22 cellular contexts compared by ENCODE assay signal in the genomic region with DNA sequence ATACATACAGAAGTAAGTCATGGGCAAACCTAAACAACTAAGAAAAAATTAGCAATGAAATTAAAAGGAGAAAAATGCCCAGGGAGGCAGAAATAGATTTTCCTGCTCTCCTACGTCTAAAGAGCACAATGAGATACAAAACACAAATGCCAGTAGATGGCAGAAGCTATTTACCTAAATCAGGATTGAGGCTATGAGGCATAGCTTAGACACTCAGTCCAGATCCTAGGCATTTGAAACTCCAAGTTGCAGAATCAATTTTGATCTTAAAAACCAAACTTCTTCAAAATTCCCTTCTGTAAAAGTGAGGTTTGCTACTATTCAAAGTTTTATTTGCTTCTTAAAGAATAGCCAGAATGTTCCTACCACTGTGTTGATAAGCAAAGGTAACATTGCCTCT.
DNase-seq lines count a peak whose midpoint lies in the region; TF ChIP-seq lines count a peak whose summit lies in the region.
"Had no signal": no experiment of that assay in that cellular context is flagged by ENCODE, and none has a peak within 500 bp of the region (broad histone marks: within the 10 kb centered on the region; RNA-seq: fewer than 3 reads in every experiment).

No MANE protein-coding gene starts in this region.

- dilution Hi-C loops in mammary epithelial cell (cut with HindIII; ENCODE audit: low sequenced_read_pairs): no loop called here

- POLR2A ChIA-PET in MCF 10A (lab: Yijun Ruan, JAX): no interaction called here

- H3K9ac ChIP-seq in mammary epithelial cell (ENCODE audit: insufficient read depth, low read length) (no peak overlapping the region), adipocyte (ENCODE audit: low read length) (no peak overlapping the region)

- no peak overlapping the region for H3K4me3 ChIP-seq in mammary epithelial cell (replicated peaks in 1 of 3; ENCODE audit: insufficient read depth in 1 of 3, low read depth in 2 of 3, low read length in 3 of 3)
- H3K4me3 ChIP-seq in adipocyte (ENCODE audit: low read length): no peak overlapping the region
- no peak overlapping the region for H3K4me3 ChIP-seq in fibroblast of pulmonary artery (replicated peaks; ENCODE audit: low read depth, low read length)
- H3K4me3 ChIP-seq: A549, gastrocnemius medialis, right lobe of liver, SJSA1, tibial artery had no signal

- H3K9me3 ChIP-seq in mammary epithelial cell (replicated peaks; ENCODE audit: insufficient read depth, low read length) (no peaks in the 10 kb centered on the region), adipocyte (ENCODE audit: control insufficient read depth, low read length) (no peaks in the 10 kb centered on the region)
- H3K9me3 ChIP-seq: A549, gastrocnemius medialis, right lobe of liver, SJSA1, tibial artery had no signal

- no peak overlapping the region for H3K4me3 Mint-ChIP-seq in MCF 10A (ENCODE audit: unreplicated experiment)
- H3K4me3 Mint-ChIP-seq: activated CD4-positive, alpha-beta T cell treated with anti-CD3 and anti-CD28 coated beads for 36 hours; activated CD8-positive, alpha-beta memory T cell treated with anti-CD3 and anti-CD28 coated beads, Interleukin-2, amount 10 ng/mL, durations not matched to agents 7 days and 5 days had no signal

- CTCF ChIA-PET in mammary epithelial cell (lab: Charles Lee; ENCODE audit: low non-redundant PET): interaction anchor here (0.7 to 1.0 kb wide), 2 partner anchors 19 to 99 kb away, joined by 5 read pairs; no protein-coding TSS in a partner anchor
- CTCF ChIA-PET in MCF 10A (lab: Yijun Ruan, JAX): interaction anchor here (0.5 to 2.9 kb wide), 10 partner anchors 10 to 1628 kb away, joined by 3 to 25 read pairs (median 3); no protein-coding TSS in a partner anchor

- WGBS in mammary epithelial cell (ENCODE audit: low coverage, missing lambda C conversion rate): 43% methylated on average over 1 of the region's 1 CpG

- H3K9me3 Mint-ChIP-seq in MCF 10A (ENCODE audit: unreplicated experiment): no peaks in the 10 kb centered on the region
- H3K9me3 Mint-ChIP-seq: activated T-helper 17 cell treated with anti-CD3 and anti-CD28 coated beads, Interleukin-2, amount 50 U/mL, for 72 hours; CD4-positive, CD25-positive, alpha-beta regulatory T cell had no signal

- H3K36me3 ChIP-seq in mammary epithelial cell (ENCODE audit: insufficient read depth, low read length) (no peaks in the 10 kb centered on the region), adipocyte (ENCODE audit: control insufficient read depth, insufficient read depth, low read length, severe bottlenecking) (no peaks in the 10 kb centered on the region)
- H3K36me3 ChIP-seq: gastrocnemius medialis, right lobe of liver, SJSA1, tibial artery had no signal

- peaks cover 3% of the 10 kb centered on the region for H3K4me1 Mint-ChIP-seq in MCF 10A (ENCODE audit: insufficient read depth, unreplicated experiment)
- H3K4me1 Mint-ChIP-seq: activated T-helper 17 cell treated with anti-CD3 and anti-CD28 coated beads, Interleukin-2, amount 50 U/mL, for 72 hours had no signal

- peaks cover 2% of the 10 kb centered on the region for H3K4me1 ChIP-seq in mammary epithelial cell (ENCODE audit: insufficient read depth, low read length)
- H3K4me1 ChIP-seq in adipocyte (ENCODE audit: control insufficient read depth, insufficient read depth, low read length): peaks cover 9% of the 10 kb centered on the region
- H3K4me1 ChIP-seq: A549, gastrocnemius medialis, right lobe of liver had no signal

- H3K4me2 ChIP-seq in mammary epithelial cell (ENCODE audit: insufficient read depth, low read depth, low read length): no peak overlapping the region
- H3K4me2 ChIP-seq: A549 had no signal

- TF ChIP-seq CTCF in mammary epithelial cell (conservative IDR thresholded peaks at IDR 0.05 in 1 of 2, IDR thresholded peaks at IDR 0.05 in 1 of 2; ENCODE audit: extremely low read depth in 1 of 2, insufficient read depth in 1 of 2, low read depth in 1 of 2, low read length in 2 of 2) (peak in 1 of 2 donors; percentile 33), MCF 10A (IDR thresholded peaks at IDR 0.05; ENCODE audit: unreplicated experiment) (no peak), fibroblast of pulmonary artery (IDR thresholded peaks at IDR 0.05; ENCODE audit: low read length, missing control alignments) (no peak)

- no peaks in the 10 kb centered on the region for H3K36me3 Mint-ChIP-seq in MCF 10A (ENCODE audit: insufficient read depth, unreplicated experiment)
- H3K36me3 Mint-ChIP-seq: activated CD8-positive, alpha-beta memory T cell treated with anti-CD3 and anti-CD28 coated beads, Interleukin-2, amount 10 ng/mL, durations not matched to agents 7 days and 5 days; CD4-positive, CD25-positive, alpha-beta regulatory T cell had no signal

- DNase-seq in mammary epithelial cell: peak; percentile 33
- DNase-seq in MCF 10A (ENCODE audit: unreplicated experiment): no peak
- DNase-seq in adipocyte (ENCODE audit: low read depth): peak; percentile 48
- peak; percentile 18 for DNase-seq in fibroblast of pulmonary artery (ENCODE audit: low read depth)
- no peak for DNase-seq in T1000 (lab: John Stamatoyannopoulos, UW)
- no peak for DNase-seq in effector CD8-positive, alpha-beta T cell (lab: John Stamatoyannopoulos, UW)
- no peak for DNase-seq in SHP77 treated with DMSO at 0.1 percent for 48 hours (lab: John Stamatoyannopoulos, UW)
- no peak for DNase-seq in NCI-H1417 treated with DMSO at 0.1 percent for 48 hours (lab: John Stamatoyannopoulos, UW)
- DNase-seq: activated CD4-positive, alpha-beta T cell treated with anti-CD3 and anti-CD28 coated beads for 36 hours; activated CD8-positive, alpha-beta memory T cell treated with anti-CD3 and anti-CD28 coated beads, Interleukin-2, amount 10 ng/mL, durations not matched to agents 7 days and 5 days; CD4-positive, CD25-positive, alpha-beta regulatory T cell; DMS53; gastrocnemius medialis; NCI-H1048; NCI-H2081 treated with DMSO at 0.1 percent for 48 hours; NCI-H510A; right lobe of liver; stimulated activated naive CD4-positive, alpha-beta T cell; tibial artery had no signal

- no peak overlapping the region for H3K27ac Mint-ChIP-seq in MCF 10A (ENCODE audit: low read depth, unreplicated experiment)
- H3K27ac Mint-ChIP-seq: activated CD8-positive, alpha-beta memory T cell treated with anti-CD3 and anti-CD28 coated beads, Interleukin-2, amount 10 ng/mL, durations not matched to agents 7 days and 5 days; activated T-helper 17 cell treated with anti-CD3 and anti-CD28 coated beads, Interleukin-2, amount 50 U/mL, for 72 hours had no signal

- intact Hi-C loops in mammary epithelial cell (cut with micrococcal nuclease) (loop anchor here (2.0 to 5.0 kb wide), 2 partner anchors 56 to 252 kb away; no protein-coding TSS in a partner anchor), MCF 10A (cut with micrococcal nuclease) (loop anchor here (1.0 to 2.0 kb wide), 2 partner anchors 98 to 155 kb away; no protein-coding TSS in a partner anchor)

- no peak overlapping the region for H2AFZ ChIP-seq in mammary epithelial cell (ENCODE audit: low read depth, low read length)

- no peaks in the 10 kb centered on the region for H4K20me1 ChIP-seq in mammary epithelial cell (ENCODE audit: insufficient read depth, low read length)

- H3K27me3 Mint-ChIP-seq in MCF 10A (ENCODE audit: insufficient read depth, unreplicated experiment): peaks cover 24% of the 10 kb centered on the region
- H3K27me3 Mint-ChIP-seq: activated CD4-positive, alpha-beta T cell treated with anti-CD3 and anti-CD28 coated beads for 36 hours; activated CD8-positive, alpha-beta memory T cell treated with anti-CD3 and anti-CD28 coated beads, Interleukin-2, amount 10 ng/mL, durations not matched to agents 7 days and 5 days; activated T-helper 17 cell treated with anti-CD3 and anti-CD28 coated beads, Interleukin-2, amount 50 U/mL, for 72 hours; CD4-positive, CD25-positive, alpha-beta regulatory T cell had no signal

- no peak overlapping the region for H3K27ac ChIP-seq in mammary epithelial cell (ENCODE audit: insufficient read depth, low read depth, low read length)
- H3K27ac ChIP-seq: A549, gastrocnemius medialis, right lobe of liver, SJSA1, tibial artery had no signal

- BruUV-seq in mammary epithelial cell (replicated peaks; lab: Mats Ljungman, UMichigan) (no TSS peak), MCF 10A (replicated peaks; lab: Mats Ljungman, UMichigan) (no TSS peak)

- H3K27me3 ChIP-seq in mammary epithelial cell (ENCODE audit: insufficient read depth, low read length): no peaks in the 10 kb centered on the region
- H3K27me3 ChIP-seq in adipocyte (replicated peaks; ENCODE audit: control insufficient read depth, insufficient read depth, low read length): peaks cover 24% of the 10 kb centered on the region
- H3K27me3 ChIP-seq: SJSA1, tibial artery had no signal

- in situ Hi-C loops in mammary epithelial cell (cut with MboI; ENCODE audit: low sequenced_read_pairs in 2 of 2): no loop called here

- H3K79me2 ChIP-seq in mammary epithelial cell (ENCODE audit: insufficient read depth, low read length): no peaks in the 10 kb centered on the region

Comparison
In these comparisons a context has a peak if more than half of its experiments do, and no peak if none do; other contexts are left out.
1. DNase-seq: peak in mammary epithelial cell (single experiment), adipocyte (single experiment) and fibroblast of pulmonary artery (single experiment); none in MCF 10A (single experiment), T1000 (single experiment), effector CD8-positive, alpha-beta T cell (single experiment), SHP77 treated with DMSO at 0.1 percent for 48 hours (single experiment) and NCI-H1417 treated with DMSO at 0.1 percent for 48 hours (single experiment).